ENCODE assay signal across 34 cellular contexts in genomic region chr3:13685721-13686120, GRCh38.
"Had no signal": no experiment of that assay in that cellular context is flagged by ENCODE, and none has a peak within 500 bp of the region (broad histone marks: within the 10 kb centered on the region; RNA-seq: fewer than 3 reads in every experiment).

No MANE protein-coding gene starts in this region.

- H3K27me3 Mint-ChIP-seq: activated CD4-positive, alpha-beta memory T cell treated with anti-CD3 and anti-CD28 coated beads for 36 hours; activated CD4-positive, alpha-beta T cell treated with anti-CD3 and anti-CD28 coated beads, Interleukin-2, amount 10 ng/mL, durations not matched to agents 24 days and 14 days had no signal

- H3K9me3 ChIP-seq: ascending aorta, breast epithelium had no signal

- H3K9me3 Mint-ChIP-seq: activated B cell treated with CpG ODN at 0.5 μM for 24 hours; activated CD4-positive, alpha-beta memory T cell treated with anti-CD3 and anti-CD28 coated beads for 36 hours; activated CD8-positive, alpha-beta T cell treated with anti-CD3 and anti-CD28 coated beads for 36 hours; activated naive CD4-positive, alpha-beta T cell treated with anti-CD3 and anti-CD28 coated beads for 36 hours; activated naive CD8-positive, alpha-beta T cell treated with anti-CD3 and anti-CD28 coated beads for 36 hours; activated T-cell treated with anti-CD3 and anti-CD28 coated beads, Interleukin-2, amount 50 U/mL, for 4 hours; activated T-helper 1 cell treated with anti-CD3 and anti-CD28 coated beads, Interleukin-12 subunit alpha, Interleukin-12 subunit beta, Interleukin-2, Interleukin-4 antibody, amounts not matched to agents 30 ng/mL and 10 ng/mL and 1 ng/mL, durations not matched to agents 14 hours and 24 hours and 36 hours; T-helper 1 cell treated with Interleukin-12 subunit alpha and Interleukin-12 subunit beta and Interleukin-4 antibody, amounts not matched to agents 30 μg/mL and 1 μg/mL, for 36 hours; T-helper 2 cell treated with Interferon-gamma antibody and Interleukin-4, amounts not matched to agents 5 μg/mL and 100 μg/mL, for 36 hours had no signal

- DNase-seq: activated B cell treated with CpG ODN at 0.5 μM for 24 hours; activated CD4-positive, alpha-beta memory T cell treated with anti-CD3 and anti-CD28 coated beads for 36 hours; activated CD4-positive, alpha-beta T cell treated with anti-CD3 and anti-CD28 coated beads for 4 hours; activated CD4-positive, alpha-beta T cell treated with anti-CD3 and anti-CD28 coated beads, Interleukin-2, amount 10 ng/mL, durations not matched to agents 24 days and 14 days; activated CD4-positive, alpha-beta T cell treated with anti-CD3 and anti-CD28 coated beads, Interleukin-2, amount 50 U/mL, for 1 hour; activated CD4-positive, alpha-beta T cell treated with anti-CD3 and anti-CD28 coated beads, Interleukin-2, amount 50 U/mL, for 4 hours; activated CD4-positive, CD25-positive, alpha-beta regulatory T cell treated with anti-CD3 and anti-CD28 coated beads, Interleukin-2, amount 50 U/mL, for 72 hours; activated CD8-positive, alpha-beta memory T cell treated with anti-CD3 and anti-CD28 coated beads, Interleukin-2, amount 50 U/mL, for 4 hours; activated CD8-positive, alpha-beta T cell treated with anti-CD3 and anti-CD28 coated beads for 36 hours; activated effector memory CD4-positive, alpha-beta T cell treated with anti-CD3 and anti-CD28 coated beads, Interleukin-2, amount 50 U/mL, for 16 hours; activated gamma-delta T cell treated with Interleukin-2 at 50 U/mL for 16 hours; activated naive CD4-positive, alpha-beta T cell; activated naive CD4-positive, alpha-beta T cell treated with anti-CD3 and anti-CD28 coated beads for 36 hours; activated naive CD4-positive, alpha-beta T cell treated with anti-CD3 and anti-CD28 coated beads, Interleukin-2, amount 50 U/mL, for 16 hours; activated naive CD8-positive, alpha-beta T cell treated with anti-CD3 and anti-CD28 coated beads for 36 hours; activated T-cell treated with anti-CD3 and anti-CD28 coated beads for 4 hours; activated T-cell treated with anti-CD3 and anti-CD28 coated beads, Interleukin-2, amount 50 U/mL, for 1 hour; activated T-cell treated with anti-CD3 and anti-CD28 coated beads, Interleukin-2, amount 50 U/mL, for 4 hours; activated T-cell treated with anti-CD3 and anti-CD28 coated beads, Interleukin-2, amount 50 U/mL, for 72 hours; amygdala; anterior cingulate cortex; brain microvascular endothelial cell; central memory CD4-positive, alpha-beta T cell; T-helper 1 cell; T-helper 2 cell; T-helper 9 cell had no signal

- ATAC-seq: activated CD8-positive, alpha-beta T cell treated with anti-CD3 and anti-CD28 coated beads for 36 hours; activated naive CD4-positive, alpha-beta T cell treated with anti-CD3 and anti-CD28 coated beads, Interleukin-2, amount 50 U/mL, for 72 hours; activated T-cell treated with anti-CD3 and anti-CD28 coated beads, Interleukin-2, amount 50 U/mL, for 4 hours; activated T-cell treated with anti-CD3 and anti-CD28 coated beads, Interleukin-2, amount 50 U/mL, for 72 hours; activated T-helper 17 cell treated with anti-CD3 and anti-CD28 coated beads, Interleukin-2, amount 50 U/mL, for 72 hours had no signal

- H3K36me3 ChIP-seq: ascending aorta, brain microvascular endothelial cell, breast epithelium had no signal

- H3K4me1 Mint-ChIP-seq: activated B cell treated with CpG ODN at 0.5 μM for 24 hours; activated CD4-positive, alpha-beta T cell treated with anti-CD3 and anti-CD28 coated beads, Interleukin-2, amount 10 ng/mL, durations not matched to agents 24 days and 14 days; activated naive CD8-positive, alpha-beta T cell treated with anti-CD3 and anti-CD28 coated beads for 36 hours had no signal

- H3K36me3 Mint-ChIP-seq: activated CD4-positive, alpha-beta memory T cell treated with anti-CD3 and anti-CD28 coated beads for 36 hours; activated naive CD4-positive, alpha-beta T cell treated with anti-CD3 and anti-CD28 coated beads, Interleukin-2, amount 50 U/mL, for 72 hours; activated naive CD8-positive, alpha-beta T cell treated with anti-CD3 and anti-CD28 coated beads for 36 hours had no signal

- H3K4me1 ChIP-seq: ascending aorta, breast epithelium had no signal

- H3K27me3 ChIP-seq: ascending aorta, brain microvascular endothelial cell had no signal

- H3K27ac Mint-ChIP-seq: activated B cell treated with CpG ODN at 0.5 μM for 24 hours; activated CD4-positive, alpha-beta memory T cell treated with anti-CD3 and anti-CD28 coated beads for 36 hours; activated CD4-positive, alpha-beta T cell treated with anti-CD3 and anti-CD28 coated beads, Interleukin-2, amount 10 ng/mL, durations not matched to agents 24 days and 14 days; activated CD8-positive, alpha-beta T cell treated with anti-CD3 and anti-CD28 coated beads for 36 hours; activated naive CD4-positive, alpha-beta T cell treated with anti-CD3 and anti-CD28 coated beads for 36 hours; activated naive CD4-positive, alpha-beta T cell treated with anti-CD3 and anti-CD28 coated beads, Interleukin-2, amount 50 U/mL, for 72 hours; activated naive CD8-positive, alpha-beta T cell treated with anti-CD3 and anti-CD28 coated beads for 36 hours; activated T-cell treated with anti-CD3 and anti-CD28 coated beads, Interleukin-2, amount 50 U/mL, for 72 hours; activated T-helper 1 cell treated with anti-CD3 and anti-CD28 coated beads, Interleukin-12 subunit alpha, Interleukin-12 subunit beta, Interleukin-2, Interleukin-4 antibody, amounts not matched to agents 30 ng/mL and 10 ng/mL and 1 ng/mL, durations not matched to agents 14 hours and 24 hours and 36 hours; activated T-helper 17 cell treated with anti-CD3 and anti-CD28 coated beads, Interleukin-2, amount 50 U/mL, for 72 hours; T-helper 1 cell treated with Interleukin-12 subunit alpha and Interleukin-12 subunit beta and Interleukin-4 antibody, amounts not matched to agents 30 μg/mL and 1 μg/mL, for 36 hours; T-helper 2 cell treated with Interferon-gamma antibody and Interleukin-4, amounts not matched to agents 5 μg/mL and 100 μg/mL, for 36 hours had no signal

- H3K4me3 Mint-ChIP-seq: activated B cell treated with CpG ODN at 0.5 μM for 24 hours; activated CD4-positive, alpha-beta memory T cell treated with anti-CD3 and anti-CD28 coated beads for 36 hours; activated CD4-positive, alpha-beta T cell treated with anti-CD3 and anti-CD28 coated beads, Interleukin-2, amount 10 ng/mL, durations not matched to agents 24 days and 14 days; activated CD8-positive, alpha-beta T cell treated with anti-CD3 and anti-CD28 coated beads for 36 hours; activated naive CD4-positive, alpha-beta T cell treated with anti-CD3 and anti-CD28 coated beads for 36 hours; activated naive CD8-positive, alpha-beta T cell treated with anti-CD3 and anti-CD28 coated beads for 36 hours; activated T-cell treated with anti-CD3 and anti-CD28 coated beads, Interleukin-2, amount 50 U/mL, for 4 hours; activated T-cell treated with anti-CD3 and anti-CD28 coated beads, Interleukin-2, amount 50 U/mL, for 72 hours; activated T-helper 1 cell treated with anti-CD3 and anti-CD28 coated beads, Interleukin-12 subunit alpha, Interleukin-12 subunit beta, Interleukin-2, Interleukin-4 antibody, amounts not matched to agents 30 ng/mL and 10 ng/mL and 1 ng/mL, durations not matched to agents 14 hours and 24 hours and 36 hours; activated T-helper 17 cell treated with anti-CD3 and anti-CD28 coated beads, Interleukin-2, amount 50 U/mL, for 72 hours; T-helper 1 cell treated with Interleukin-12 subunit alpha and Interleukin-12 subunit beta and Interleukin-4 antibody, amounts not matched to agents 30 μg/mL and 1 μg/mL, for 36 hours; T-helper 2 cell treated with Interferon-gamma antibody and Interleukin-4, amounts not matched to agents 5 μg/mL and 100 μg/mL, for 36 hours had no signal

- H3K27ac ChIP-seq: ascending aorta, brain microvascular endothelial cell, breast epithelium, VCaP had no signal

- H3K4me3 ChIP-seq: ascending aorta, breast epithelium had no signal
